Comparison of ENCODE assay signal across 24 cellular contexts in the genomic region with DNA sequence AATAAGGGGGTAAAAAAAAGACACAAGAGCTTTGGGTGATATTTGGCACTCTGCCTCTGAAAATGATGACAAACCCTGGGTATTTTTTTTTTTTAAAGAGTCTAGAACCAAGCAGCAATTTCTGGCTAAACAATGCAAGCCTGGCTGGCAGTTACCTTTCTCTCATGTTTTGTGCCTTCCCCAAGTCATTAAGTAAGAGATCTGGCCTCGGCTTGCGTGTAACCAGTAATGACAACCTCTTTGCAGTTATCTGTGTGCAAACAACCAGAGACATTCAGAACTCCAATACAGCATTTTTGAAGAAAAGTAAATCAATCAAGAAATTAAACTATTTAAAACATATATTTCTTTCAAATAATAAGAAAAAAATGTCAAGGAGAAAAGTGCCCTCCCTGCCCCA.
"Had no signal": no experiment of that assay in that cellular context is flagged by ENCODE, and none has a peak within 500 bp of the region (broad histone marks: within the 10 kb centered on the region; RNA-seq: fewer than 3 reads in every experiment).

No MANE protein-coding gene starts in this region.

- H2AFZ ChIP-seq: PC-9 had no signal

- H3K36me3 ChIP-seq: MG63, Peyer's patch, SJCRH30 had no signal

- H3K27me3 ChIP-seq: MG63, Peyer's patch, SJCRH30 had no signal

- ATAC-seq: Right ventricle myocardium inferior, SK-N-SH treated with all-trans-retinoic acid at 6 μM for 48 hours, T-helper 17 cell had no signal

- H3K4me3 ChIP-seq: MG63, PC-9, Peyer's patch, SJCRH30 had no signal

- H3K9me3 ChIP-seq: MG63, Peyer's patch, SJCRH30 had no signal

- DNase-seq: KBM-7, MG63, NCI-H1092, NCI-H1105 treated with DMSO at 0.1 percent for 48 hours, NCI-H1417 treated with DMSO at 0.1 percent for 48 hours, NCI-H146, NCI-H1694 treated with DMSO at 0.1 percent for 48 hours, NCI-H1930, NCI-H2081, NCI-H345, NCI-H446 treated with DMSO at 0.1 percent for 48 hours, NCI-H510A treated with DMSO at 0.1 percent for 48 hours, NCI-H526, NCI-H748 treated with DMSO at 0.1 percent for 48 hours, OCI-M1, PC-9, Peyer's patch, SHP77 treated with DMSO at 0.1 percent for 48 hours, SJCRH30, T-helper 1 cell, T-helper 17 cell had no signal

- H3K4me1 ChIP-seq: Peyer's patch, SJCRH30 had no signal

- H3K4me2 ChIP-seq: PC-9 had no signal

- H3K27ac ChIP-seq: HL-60, PC-9, Peyer's patch, SJCRH30 had no signal
